Comparison of ENCODE assay signal across 8 cellular contexts in genomic region chr5:132428811-132429440, GRCh38. TPM values are rescaled to one million over a fixed set of nuclear protein-coding genes. Genes with fewer than 3 reads are reported as not detected.
DNase-seq lines count a peak whose midpoint lies in the region; ATAC-seq and TF ChIP-seq lines count a peak whose summit lies in the region.

No MANE protein-coding gene starts in this region.

- H3K4me3 ChIP-seq in mucosa of rectum (ENCODE audit: low read length in 2 of 2) (peak overlapping the region in 1 of 2 donors; percentile 2), tibial nerve (no peak overlapping the region)

- H3K4me1 ChIP-seq in mucosa of rectum (ENCODE audit: control insufficient read depth in 2 of 2, insufficient read depth in 2 of 2, low read length in 2 of 2) (peaks cover 83 to 86% of the 10 kb centered on the region in 2 donors), tibial nerve (peaks cover 0 to 89% (median 56%) of the 10 kb centered on the region in 4 donors)

- no peaks in the 10 kb centered on the region for H3K9me3 Mint-ChIP-seq in HFFc6

- TF ChIP-seq CTCF in HFFc6 (IDR thresholded peaks at IDR 0.05) (no peak), GM13977 (IDR thresholded peaks at IDR 0.05; ENCODE audit: extremely low read depth, insufficient read depth, missing control alignments) (no peak), tibial nerve (IDR thresholded peaks at IDR 0.05) (no peak)

- WGBS in tibial nerve, 2 donors: 89 to 92% methylated on average over 6 of the region's 6 CpGs

- H3K36me3 ChIP-seq in mucosa of rectum (ENCODE audit: control insufficient read depth in 2 of 2, insufficient read depth in 2 of 2, low read length in 2 of 2) (peaks cover 0 to 3% of the 10 kb centered on the region in 2 donors), tibial nerve (peaks cover 0 to 3% (median 0%) of the 10 kb centered on the region in 3 donors)

- peak overlapping the region; percentile 59 for H3K4me3 Mint-ChIP-seq in HFFc6

- H3K4me1 Mint-ChIP-seq in HFFc6 (ENCODE audit: low read depth): peaks cover 73% of the 10 kb centered on the region

- no peaks in the 10 kb centered on the region for H3K27me3 Mint-ChIP-seq in HFFc6 (ENCODE audit: insufficient read depth)

- no peak for TF ChIP-seq POLR2A in tibial nerve (IDR thresholded peaks at IDR 0.05)

- no peak for ATAC-seq in HG03095 (IDR thresholded peaks at IDR 0.05; ENCODE audit: unreplicated experiment)

- peak overlapping the region; percentile 94 for H3K27ac ChIP-seq in mucosa of rectum (ENCODE audit: low read depth in 2 of 2, low read length in 2 of 2)
- H3K27ac ChIP-seq in caudate nucleus (ENCODE audit: low read depth, low read length): no peak overlapping the region
- H3K27ac ChIP-seq in tibial nerve: peak overlapping the region in 2 of 4 donors; percentile 34 to 70

- DNase-seq in 8988T: peak; percentile 57
- peak; percentile 74 for DNase-seq in HFFc6
- peak; percentile 84 for DNase-seq in amniotic epithelial cell (ENCODE audit: low read depth)
- DNase-seq in caudate nucleus (lab: John Stamatoyannopoulos, UW): no peak
- DNase-seq in GM13977 (ENCODE audit: low spot score): no peak
- DNase-seq in tibial nerve (ENCODE audit: low spot score in 2 of 2): no peak

- H3K27me3 ChIP-seq in mucosa of rectum (ENCODE audit: control insufficient read depth in 2 of 2, insufficient read depth in 2 of 2, low read length in 2 of 2) (no peaks in the 10 kb centered on the region), tibial nerve (no peaks in the 10 kb centered on the region)

- peak overlapping the region; percentile 55 to 60 for H3K9ac ChIP-seq in mucosa of rectum (ENCODE audit: low read depth in 1 of 2, low read length in 2 of 2)

- H3K27ac Mint-ChIP-seq in HFFc6: peak overlapping the region; percentile 96

- H3K9me3 ChIP-seq in mucosa of rectum (ENCODE audit: control insufficient read depth in 2 of 2, low read length in 2 of 2) (no peaks in the 10 kb centered on the region), tibial nerve (no peaks in the 10 kb centered on the region)

- in situ Hi-C loops in GM13977 (cut with MboI; ENCODE audit: low pct_unique_long_range_greater_than_20kb, low sequenced_read_pairs, unreplicated experiment): loop anchor here (10.0 kb wide), 1 partner anchor 46 kb away; no protein-coding TSS in a partner anchor

- TF ChIP-seq EP300 in tibial nerve (IDR thresholded peaks at IDR 0.05): no peak

- no peaks in the 10 kb centered on the region for H3K36me3 Mint-ChIP-seq in HFFc6 (ENCODE audit: low read depth)

RNA-seq across cellular contexts. Expression of gene SLC22A5, which starts 59.4 kb away (rescaled TPM):
- total RNA-seq in HFFc6 (2021; fragmentation: NEBNext Ultra II Directional; extraction: Animal tissue kit (Norgen Biotek cat#: 25700)): 1 to 10 TPM; 3.8 to 5.6 (median 4.9) TPM
- 10 to 100 TPM; 11.3 to 19.0 (median 16.3) TPM for total RNA-seq in tibial nerve

Comparison
In these comparisons a context has a peak if more than half of its experiments do, and no peak if none do; other contexts are left out.
1. DNase-seq: peak in 8988T (single experiment), HFFc6 (single experiment) and amniotic epithelial cell (single experiment); none in caudate nucleus (0 of 61), GM13977 (single experiment) and tibial nerve (0 of 2).